Comparison of ENCODE assay signal across 1 cellular context in genomic region chr10:30364391-30365268, GRCh38.
TF ChIP-seq lines count a peak whose summit lies in the region.

No MANE protein-coding gene starts in this region.

TF ChIP-seq in H1, 55 proteins besides CTCF, POLR2A, EP300 and RAD21 (continued from another document):
- TF ChIP-seq HDAC2 (IDR thresholded peaks at IDR 0.05; ENCODE audit: borderline replicate concordance in 1 of 2, low read depth in 2 of 2, low read length in 2 of 2), result no peak
- TF ChIP-seq TAF7 (optimal IDR thresholded peaks at IDR 0.05; ENCODE audit: borderline replicate concordance, low read depth, low read length), result no peak
- TF ChIP-seq SP4 (IDR thresholded peaks at IDR 0.05; ENCODE audit: low read length), result no peak
- no peak for TF ChIP-seq SP2 (IDR thresholded peaks at IDR 0.05; ENCODE audit: low read length)
- no peak for TF ChIP-seq ATF3 (IDR thresholded peaks at IDR 0.05; ENCODE audit: insufficient read depth, low read depth, low read length)
- TF ChIP-seq EGR1 (IDR thresholded peaks at IDR 0.05; ENCODE audit: borderline replicate concordance, low read depth, low read length), result no peak
- TF ChIP-seq RBBP5 (IDR thresholded peaks at IDR 0.05; ENCODE audit: borderline replicate concordance, low read depth, low read length), result no peak
- TF ChIP-seq SIRT6 (IDR thresholded peaks at IDR 0.05; ENCODE audit: low read length), result no peak
- TF ChIP-seq CHD2 (IDR thresholded peaks at IDR 0.05; ENCODE audit: low read length), result no peak
- no peak for TF ChIP-seq NANOG (IDR thresholded peaks at IDR 0.05; ENCODE audit: insufficient read depth, low read depth, low read length, poor library complexity, severe bottlenecking)
- no peak for TF ChIP-seq BCL11A (IDR thresholded peaks at IDR 0.05; ENCODE audit: low read depth in 2 of 2, low read length in 2 of 2)
- TF ChIP-seq CEBPB (IDR thresholded peaks at IDR 0.05; ENCODE audit: low read depth, low read length), result no peak
- TF ChIP-seq TBP (IDR thresholded peaks at IDR 0.05; ENCODE audit: low read depth, low read length), result no peak
